In genomic region chr5:37938086-37938852, GRCh38 we compare ENCODE assay signal across 22 cellular contexts.
A peak's percentile ranks its signal among the peaks of the same experiment; 100 is the strongest.
DNase-seq lines count a peak whose midpoint lies in the region; ATAC-seq, FAIRE-seq and TF ChIP-seq lines count a peak whose summit lies in the region.
"Had no signal": no experiment of that assay in that cellular context is flagged by ENCODE, and none has a peak within 500 bp of the region (broad histone marks: within the 10 kb centered on the region; RNA-seq: fewer than 3 reads in every experiment).

No MANE protein-coding gene starts in this region.

- H3K4me3 Mint-ChIP-seq in MCF 10A (ENCODE audit: unreplicated experiment) = no peak overlapping the region
- no peak overlapping the region for H3K4me3 Mint-ChIP-seq in activated T-cell treated with anti-CD3 and anti-CD28 coated beads, Interleukin-2, amount 50 U/mL, for 72 hours
- H3K4me3 Mint-ChIP-seq: CD8-positive, alpha-beta T cell; IgD-negative memory B cell had no signal

- no peaks in the 10 kb centered on the region for H3K36me3 Mint-ChIP-seq in MCF 10A (ENCODE audit: insufficient read depth, unreplicated experiment)
- no peaks in the 10 kb centered on the region for H3K36me3 Mint-ChIP-seq in activated T-cell treated with anti-CD3 and anti-CD28 coated beads, Interleukin-2, amount 50 U/mL, for 72 hours (ENCODE audit: insufficient read depth in 2 of 2)
- H3K36me3 Mint-ChIP-seq: CD8-positive, alpha-beta T cell; IgD-negative memory B cell had no signal

- H3K27me3 Mint-ChIP-seq in MCF 10A (ENCODE audit: insufficient read depth, unreplicated experiment) = no peaks in the 10 kb centered on the region
- H3K27me3 Mint-ChIP-seq in activated T-cell treated with anti-CD3 and anti-CD28 coated beads, Interleukin-2, amount 50 U/mL, for 72 hours (ENCODE audit: low read depth) = no peaks in the 10 kb centered on the region
- H3K27me3 Mint-ChIP-seq: IgD-negative memory B cell had no signal

- no peak overlapping the region for H3K4me2 ChIP-seq in mammary epithelial cell (ENCODE audit: insufficient read depth, low read depth, low read length)
- H3K4me2 ChIP-seq in K562 (ENCODE audit: insufficient read depth, low read length) = no peak overlapping the region
- H3K4me2 ChIP-seq: PC-9 had no signal

- no peak overlapping the region for H3K27ac Mint-ChIP-seq in MCF 10A (ENCODE audit: low read depth, unreplicated experiment)
- no peak overlapping the region for H3K27ac Mint-ChIP-seq in activated T-cell treated with anti-CD3 and anti-CD28 coated beads, Interleukin-2, amount 50 U/mL, for 72 hours
- H3K27ac Mint-ChIP-seq: CD8-positive, alpha-beta T cell; IgD-negative memory B cell had no signal

- DNase-seq in mammary epithelial cell (peak; percentile 12), MCF 10A (ENCODE audit: unreplicated experiment) (no peak), NCI-H510A (lab: John Stamatoyannopoulos, UW) (peak; percentile 13), K562 (ENCODE audit: extremely low read depth in 1 of 4, low spot score in 3 of 4) (no peak), KBM-7 (no peak), left lobe of liver (ENCODE audit: low spot score) (no peak)
- no peak for DNase-seq in activated T-cell treated with anti-CD3 and anti-CD28 coated beads, Interleukin-2, amount 50 U/mL, for 72 hours
- DNase-seq: 8988T; CD8-positive, alpha-beta T cell; GF-D8; MV-4-11; NCI-H1417 treated with DMSO at 0.1 percent for 48 hours; NCI-H2029; NCI-H226; NCI-H748 treated with DMSO at 0.1 percent for 48 hours; PC-9; SJCRH30; SW 1271 had no signal

- peaks cover 13% of the 10 kb centered on the region for H3K4me1 Mint-ChIP-seq in MCF 10A (ENCODE audit: insufficient read depth, unreplicated experiment)
- H3K4me1 Mint-ChIP-seq in activated T-cell treated with anti-CD3 and anti-CD28 coated beads, Interleukin-2, amount 50 U/mL, for 72 hours (ENCODE audit: low read depth) = no peaks in the 10 kb centered on the region

- 75% methylated on average over 3 of the region's 4 CpGs for WGBS in mammary epithelial cell (ENCODE audit: low coverage, missing lambda C conversion rate)
- 4% methylated on average over 4 of the region's 4 CpGs for WGBS in K562 (ENCODE audit: insufficient coverage, low coverage, missing lambda C conversion rate)

- intact Hi-C loops in mammary epithelial cell (cut with micrococcal nuclease) = no loop called here
- intact Hi-C loops in MCF 10A (cut with micrococcal nuclease) = no loop called here
- intact Hi-C loops in K562 (cut with micrococcal nuclease) = no loop called here

- H3K9ac ChIP-seq in mammary epithelial cell (ENCODE audit: insufficient read depth, low read length) (no peak overlapping the region), K562 (ENCODE audit: insufficient read depth in 1 of 2, low read depth in 2 of 2, low read length in 2 of 2) (no peak overlapping the region)

- TF ChIP-seq POLR2A in K562 (conservative IDR thresholded peaks at IDR 0.05) = no peak

- H2AFZ ChIP-seq in mammary epithelial cell (ENCODE audit: low read depth, low read length) (no peak overlapping the region), K562 (ENCODE audit: low read depth, low read length) (no peak overlapping the region)
- H2AFZ ChIP-seq: PC-9 had no signal

- H3K4me1 ChIP-seq in mammary epithelial cell (ENCODE audit: insufficient read depth, low read length) = peaks cover 23% of the 10 kb centered on the region
- no peaks in the 10 kb centered on the region for H3K4me1 ChIP-seq in K562 (replicated peaks in 1 of 2; ENCODE audit: control insufficient read depth in 2 of 2, insufficient read depth in 2 of 2, low read length in 2 of 2)
- H3K4me1 ChIP-seq: SJCRH30 had no signal

- CTCF ChIA-PET in mammary epithelial cell (lab: Charles Lee; ENCODE audit: low non-redundant PET) (no interaction called here), MCF 10A (lab: Yijun Ruan, JAX) (interaction anchor here (0.6 to 1.6 kb wide), 4 partner anchors 11 to 871 kb away, joined by 3 to 5 read pairs (median 4); no protein-coding TSS in a partner anchor), K562 (lab: Yijun Ruan, JAX; ENCODE audit: low intra/inter-chr PET ratio) (no interaction called here)

- in situ Hi-C loops in mammary epithelial cell (cut with MboI; ENCODE audit: low sequenced_read_pairs in 2 of 2) (no loop called here), K562 (cut with MboI) (no loop called here), KBM-7 (cut with MboI; ENCODE audit: low pct_unique_long_range_greater_than_20kb, low sequenced_read_pairs) (no loop called here)

- H3K27me3 ChIP-seq in mammary epithelial cell (ENCODE audit: insufficient read depth, low read length) (no peaks in the 10 kb centered on the region), K562 (ENCODE audit: control insufficient read depth in 2 of 2, insufficient read depth in 2 of 2, low read length in 2 of 2) (no peaks in the 10 kb centered on the region)
- H3K27me3 ChIP-seq: SJCRH30 had no signal

- dilution Hi-C loops in mammary epithelial cell (cut with HindIII; ENCODE audit: low sequenced_read_pairs) = no loop called here

- no peak overlapping the region for H3K27ac ChIP-seq in mammary epithelial cell (ENCODE audit: insufficient read depth, low read depth, low read length)
- no peak overlapping the region for H3K27ac ChIP-seq in K562 (ENCODE audit: extremely low read depth, low read depth, low read length)
- H3K27ac ChIP-seq: PC-9, SJCRH30 had no signal

- BruUV-seq in mammary epithelial cell (replicated peaks; lab: Mats Ljungman, UMichigan) (no TSS peak), MCF 10A (replicated peaks; lab: Mats Ljungman, UMichigan) (no TSS peak), K562 (replicated peaks; lab: Mats Ljungman, UMichigan) (no TSS peak)

- H3K36me3 ChIP-seq in mammary epithelial cell (ENCODE audit: insufficient read depth, low read length) = no peaks in the 10 kb centered on the region
- no peaks in the 10 kb centered on the region for H3K36me3 ChIP-seq in K562 (ENCODE audit: control insufficient read depth, insufficient read depth, low read length)
- H3K36me3 ChIP-seq: SJCRH30 had no signal

- TF ChIP-seq CTCF in mammary epithelial cell (conservative IDR thresholded peaks at IDR 0.05 in 1 of 2, IDR thresholded peaks at IDR 0.05 in 1 of 2; ENCODE audit: extremely low read depth in 1 of 2, insufficient read depth in 1 of 2, low read depth in 1 of 2, low read length in 2 of 2) (no peak), MCF 10A (IDR thresholded peaks at IDR 0.05; ENCODE audit: unreplicated experiment) (no peak), K562 (IDR thresholded peaks at IDR 0.05 in 2 of 3, conservative IDR thresholded peaks at IDR 0.05 in 1 of 3; ENCODE audit: insufficient read depth in 2 of 3, low read depth in 1 of 3, low read length in 3 of 3) (peak in 2 of 3 experiments; percentile 7 to 13; a peak in 1 of 6 replicates)

- TF ChIP-seq RAD21 in K562 (CRISPR knock-in tag; conservative IDR thresholded peaks at IDR 0.05 in 1 of 2, IDR thresholded peaks at IDR 0.05 in 1 of 2) = no peak

- H3K4me3 ChIP-seq in mammary epithelial cell (replicated peaks in 1 of 3; ENCODE audit: insufficient read depth in 1 of 3, low read depth in 2 of 3, low read length in 3 of 3) (no peak overlapping the region), K562 (no peak overlapping the region)
- H3K4me3 ChIP-seq: PC-9, SJCRH30 had no signal

- H3K79me2 ChIP-seq in mammary epithelial cell (ENCODE audit: insufficient read depth, low read length) (no peaks in the 10 kb centered on the region), K562 (ENCODE audit: control insufficient read depth, insufficient read depth, low read length) (no peaks in the 10 kb centered on the region)

- H3K9me3 ChIP-seq in mammary epithelial cell (replicated peaks; ENCODE audit: insufficient read depth, low read length) = peaks cover 3% of the 10 kb centered on the region
- H3K9me3 ChIP-seq in K562 (replicated peaks; ENCODE audit: control insufficient read depth, insufficient read depth, low read depth, low read length) = no peaks in the 10 kb centered on the region
- H3K9me3 ChIP-seq: SJCRH30 had no signal

- ATAC-seq in K562 (no peak), GM18867 (IDR thresholded peaks at IDR 0.05; ENCODE audit: unreplicated experiment) (no peak), left lobe of liver (no peak)
- ATAC-seq in activated T-cell treated with anti-CD3 and anti-CD28 coated beads, Interleukin-2, amount 50 U/mL, for 72 hours (replicated peaks in 1 of 2) = no peak
- ATAC-seq: CD8-positive, alpha-beta T cell had no signal

- no peaks in the 10 kb centered on the region for H3K9me1 ChIP-seq in K562 (ENCODE audit: control insufficient read depth, insufficient read depth, low read length)

- no peaks in the 10 kb centered on the region for H4K20me1 ChIP-seq in mammary epithelial cell (ENCODE audit: insufficient read depth, low read length)
- no peaks in the 10 kb centered on the region for H4K20me1 ChIP-seq in K562 (replicated peaks; ENCODE audit: control insufficient read depth, insufficient read depth, low read length)

- H3K9me3 Mint-ChIP-seq in MCF 10A (ENCODE audit: unreplicated experiment) = no peaks in the 10 kb centered on the region
- H3K9me3 Mint-ChIP-seq in activated T-cell treated with anti-CD3 and anti-CD28 coated beads, Interleukin-2, amount 50 U/mL, for 72 hours = peaks cover 3 to 8% of the 10 kb centered on the region in 2 donors

- POLR2A ChIA-PET in MCF 10A (lab: Yijun Ruan, JAX) = interaction anchor here (0.8 to 0.9 kb wide), 3 partner anchors 14 to 361 kb away, joined by 3 read pairs; no protein-coding TSS in a partner anchor
- POLR2A ChIA-PET in K562 (lab: Yijun Ruan, JAX) = interaction anchor here (0.8 kb wide), 1 partner anchor 12 kb away, joined by 3 read pairs; no protein-coding TSS in a partner anchor

- no peak for FAIRE-seq in K562 (lab: Jason Lieb, UNC)
- FAIRE-seq: GM12891, H54 had no signal

- no peak for TF ChIP-seq EP300 in K562 (IDR thresholded peaks at IDR 0.05; ENCODE audit: low read length)

TF ChIP-seq in K562, 482 proteins besides CTCF, POLR2A, EP300 and RAD21 (continues in another document):
- no peak for TF ChIP-seq NCOR1 (IDR thresholded peaks at IDR 0.05)
- no peak for TF ChIP-seq ZNF143 (CRISPR knock-in tag; IDR thresholded peaks at IDR 0.05)
- TF ChIP-seq PKNOX1 (IDR thresholded peaks at IDR 0.05) = no peak

Comparison
In these comparisons a context has a peak if more than half of its experiments do, and no peak if none do; other contexts are left out.
1. DNase-seq: peak in mammary epithelial cell (single experiment) and NCI-H510A (single experiment); none in MCF 10A (single experiment), K562 (0 of 4), KBM-7 (single experiment), activated T-cell treated with anti-CD3 and anti-CD28 coated beads, Interleukin-2, amount 50 U/mL, for 72 hours (0 of 2) and left lobe of liver (single experiment).
2. CTCF ChIP-seq: peak in K562 (2 of 3); none in mammary epithelial cell (0 of 2) and MCF 10A (single experiment).